ENCODE assay signal across 10 cellular contexts in the genomic region with DNA sequence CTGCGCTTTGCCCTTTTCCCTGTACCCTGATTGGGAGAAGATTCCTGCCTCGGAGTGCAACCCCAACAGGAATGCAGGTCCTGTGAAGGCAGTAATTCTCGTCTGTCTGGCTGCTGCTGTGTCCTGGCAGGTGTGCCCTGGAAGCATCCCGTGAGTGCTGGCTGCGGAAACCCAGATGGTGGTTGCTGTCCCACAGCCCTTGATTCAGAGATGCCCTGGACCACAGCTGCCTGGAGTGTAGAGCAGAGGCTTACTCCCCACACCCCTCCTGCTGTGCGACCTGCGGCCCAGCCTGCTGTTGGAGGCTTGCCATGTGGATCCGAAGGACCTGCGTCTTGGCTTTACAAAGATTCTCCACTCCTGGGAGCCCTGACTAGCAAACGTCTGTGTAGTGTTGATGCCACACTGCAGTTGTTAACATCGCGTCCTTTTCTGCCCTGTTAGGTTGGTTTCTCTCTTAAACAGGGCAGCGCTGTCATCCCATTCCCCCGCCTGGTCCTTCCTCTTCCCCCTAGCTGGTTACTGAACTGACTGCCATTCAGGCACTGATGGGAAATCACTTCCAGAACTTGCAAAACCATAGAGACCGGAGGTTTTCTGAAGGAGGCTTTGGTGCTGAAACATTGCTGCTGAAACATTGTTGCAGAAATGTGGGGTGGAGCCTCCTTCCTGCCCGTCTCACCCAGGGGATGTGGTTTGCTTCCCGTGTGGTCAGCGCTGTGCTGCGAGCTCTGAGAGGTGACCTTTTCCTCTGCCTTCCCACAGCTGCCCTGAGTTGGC. TPM values are rescaled to one million over a fixed set of nuclear protein-coding genes. Genes with fewer than 3 reads are reported as not detected.
DNase-seq lines count a peak whose midpoint lies in the region; ATAC-seq, FAIRE-seq and TF ChIP-seq lines count a peak whose summit lies in the region.
"Had no signal": no experiment of that assay in that cellular context is flagged by ENCODE, and none has a peak within 500 bp of the region (broad histone marks: within the 10 kb centered on the region; RNA-seq: fewer than 3 reads in every experiment).

No MANE protein-coding gene starts in this region.

- H3K27ac Mint-ChIP-seq in type B pancreatic cell: no peak overlapping the region
- H3K27ac Mint-ChIP-seq: activated naive CD4-positive, alpha-beta T cell treated with anti-CD3 and anti-CD28 coated beads, Interleukin-2, amount 50 U/mL, for 72 hours; B cell had no signal

- H3K4me1 Mint-ChIP-seq in type B pancreatic cell (ENCODE audit: unreplicated experiment): peaks cover 6% of the 10 kb centered on the region

- no peak for FAIRE-seq in D721Med (lab: Jason Lieb, UNC)

- no peak overlapping the region for H3K27ac ChIP-seq in prostate gland

- no peak overlapping the region for H3K4me3 ChIP-seq in prostate gland

- WGBS in prostate gland: 73% methylated on average over 19 of the region's 19 CpGs

- H3K9me3 Mint-ChIP-seq in type B pancreatic cell: no peaks in the 10 kb centered on the region
- H3K9me3 Mint-ChIP-seq: activated naive CD4-positive, alpha-beta T cell treated with anti-CD3 and anti-CD28 coated beads, Interleukin-2, amount 50 U/mL, for 72 hours had no signal

- DNase-seq in activated naive CD4-positive, alpha-beta T cell treated with Interleukin-2 at 50 U/mL for 16 hours: peak; percentile 13
- no peak for DNase-seq in activated naive CD4-positive, alpha-beta T cell (lab: John Stamatoyannopoulos, UW)
- DNase-seq in activated effector memory CD4-positive, alpha-beta T cell treated with anti-CD3 and anti-CD28 coated beads, Interleukin-2, amount 50 U/mL, for 16 hours: peak; percentile 66
- DNase-seq in left ventricle myocardium superior (peak; percentile 35), type B pancreatic cell (ENCODE audit: extremely low spot score, unreplicated experiment) (peak; percentile 55), D721Med (ENCODE audit: insufficient read length, low spot score) (no peak), prostate gland (ENCODE audit: low spot score) (no peak)

- intact Hi-C loops in left ventricle myocardium superior (cut with micrococcal nuclease) (no loop called here), prostate gland (cut with DNase I) (no loop called here)

- H3K27me3 ChIP-seq in prostate gland (replicated peaks; ENCODE audit: insufficient read depth): no peaks in the 10 kb centered on the region

- H3K4me1 ChIP-seq in prostate gland (replicated peaks): no peaks in the 10 kb centered on the region

- H3K9me3 ChIP-seq in prostate gland: no peaks in the 10 kb centered on the region

- peaks cover 22% of the 10 kb centered on the region for H3K36me3 Mint-ChIP-seq in type B pancreatic cell

- no peak overlapping the region for H3K4me3 Mint-ChIP-seq in type B pancreatic cell
- H3K4me3 Mint-ChIP-seq: B cell had no signal

- no peaks in the 10 kb centered on the region for H3K27me3 Mint-ChIP-seq in type B pancreatic cell
- H3K27me3 Mint-ChIP-seq: B cell had no signal

- H3K36me3 ChIP-seq in prostate gland: no peaks in the 10 kb centered on the region

- TF ChIP-seq CTCF in type B pancreatic cell (conservative IDR thresholded peaks at IDR 0.05): no peak
- TF ChIP-seq CTCF in D721Med (IDR thresholded peaks at IDR 0.05; ENCODE audit: insufficient read depth, missing control alignments): no peak
- TF ChIP-seq CTCF in prostate gland (IDR thresholded peaks at IDR 0.05): no peak

- no peak for TF ChIP-seq POLR2A in prostate gland (IDR thresholded peaks at IDR 0.05)

- ATAC-seq in left ventricle myocardium superior (peak; percentile 34), GM21528 (IDR thresholded peaks at IDR 0.05; ENCODE audit: low FRiP score, unreplicated experiment) (no peak)

RNA-seq across cellular contexts. Expression of a gene that starts 53.3 kb away (rescaled TPM):
- total RNA-seq in left ventricle myocardium superior: 193 TPM
- 97.2 and 107 TPM in 2 replicates for total RNA-seq in type B pancreatic cell (ENCODE audit: low replicate concordance)
- 100 to 1,000 TPM in 1 of 2 donors, 10 to 100 TPM in 1; 68.3 to 199 TPM for total RNA-seq in prostate gland

Comparison
In these comparisons a context has a peak if more than half of its experiments do, and no peak if none do; other contexts are left out.
1. DNase-seq: peak in activated naive CD4-positive, alpha-beta T cell treated with Interleukin-2 at 50 U/mL for 16 hours (single experiment), activated effector memory CD4-positive, alpha-beta T cell treated with anti-CD3 and anti-CD28 coated beads, Interleukin-2, amount 50 U/mL, for 16 hours (single experiment), left ventricle myocardium superior (single experiment) and type B pancreatic cell (single experiment); none in activated naive CD4-positive, alpha-beta T cell (0 of 4), D721Med (single experiment) and prostate gland (single experiment).